ENCODE assay signal across 8 cellular contexts in the genomic region with DNA sequence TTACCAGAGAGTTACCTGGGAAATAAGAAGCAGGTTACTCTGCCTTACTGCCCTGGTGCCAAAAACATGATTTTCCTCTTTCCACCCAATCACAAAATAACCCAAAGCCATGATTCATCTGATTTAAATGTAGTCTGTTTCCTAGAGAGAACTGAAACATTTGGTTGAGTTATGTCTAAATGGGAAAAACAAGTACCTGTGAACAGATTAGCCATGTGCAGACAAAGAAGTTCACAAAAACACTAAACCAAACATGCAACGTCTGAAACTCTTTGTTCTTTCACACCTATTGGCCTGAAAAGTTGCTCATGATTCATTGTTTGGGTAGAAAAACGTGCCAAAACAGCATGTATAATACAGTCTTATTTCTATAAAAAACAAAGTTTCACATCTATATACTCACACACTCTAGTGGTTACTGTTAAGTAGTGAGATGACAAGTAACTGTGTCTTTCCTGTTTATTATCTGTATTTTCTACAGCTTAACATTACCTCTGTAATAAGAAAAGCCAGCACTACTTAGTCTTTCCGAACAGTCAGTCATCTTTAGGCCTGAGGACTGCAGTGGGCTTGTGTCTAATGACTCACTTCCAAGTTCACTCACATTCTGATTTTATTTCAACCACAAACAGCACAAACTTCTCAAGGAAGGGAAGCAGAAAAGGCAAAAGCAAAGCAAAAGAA. TPM values are rescaled to one million over a fixed set of nuclear protein-coding genes. Genes with fewer than 3 reads are reported as not detected.
A peak's percentile ranks its signal among the peaks of the same experiment; 100 is the strongest.
DNase-seq lines count a peak whose midpoint lies in the region; ATAC-seq and TF ChIP-seq lines count a peak whose summit lies in the region.

No MANE protein-coding gene starts in this region.

- H3K4me2 ChIP-seq in neuronal stem cell (ENCODE audit: insufficient read depth, low read length, poor library complexity, severe bottlenecking): no peak overlapping the region

- TF ChIP-seq CTCF in mesothelial cell of epicardium (IDR thresholded peaks at IDR 0.05; ENCODE audit: unreplicated experiment): no peak

- no peak overlapping the region for H2BK120ac ChIP-seq in neuronal stem cell (ENCODE audit: low read depth, low read length)

- no peak overlapping the region for H3K18ac ChIP-seq in neuronal stem cell (ENCODE audit: low read length)

- peak overlapping the region; percentile 77 for H3K4me3 Mint-ChIP-seq in activated T-helper 17 cell treated with anti-CD3 and anti-CD28 coated beads, Interleukin-2, amount 50 U/mL, for 72 hours
- no peak overlapping the region for H3K4me3 Mint-ChIP-seq in mesothelial cell of epicardium

- H3K9ac ChIP-seq in neuronal stem cell (ENCODE audit: low read depth, low read length, poor library complexity): no peak overlapping the region

- H2BK12ac ChIP-seq in neuronal stem cell (ENCODE audit: low read length): no peak overlapping the region

- H2BK15ac ChIP-seq in neuronal stem cell (ENCODE audit: low read length): no peak overlapping the region

- H3K9me3 ChIP-seq in neuronal stem cell (replicated peaks in 1 of 2; ENCODE audit: control insufficient read depth in 2 of 2, insufficient read depth in 1 of 2, low read depth in 1 of 2, low read length in 2 of 2): no peaks in the 10 kb centered on the region

- H3K23ac ChIP-seq in neuronal stem cell (ENCODE audit: low read depth, low read length, poor library complexity): no peak overlapping the region

- no peak overlapping the region for H3K14ac ChIP-seq in neuronal stem cell (ENCODE audit: low read length)

- H3K27ac Mint-ChIP-seq in activated T-helper 17 cell treated with anti-CD3 and anti-CD28 coated beads, Interleukin-2, amount 50 U/mL, for 72 hours: peak overlapping the region; percentile 98
- H3K27ac Mint-ChIP-seq in mesothelial cell of epicardium: peak overlapping the region; percentile 13

- H3K27me3 Mint-ChIP-seq in activated T-helper 17 cell treated with anti-CD3 and anti-CD28 coated beads, Interleukin-2, amount 50 U/mL, for 72 hours: no peaks in the 10 kb centered on the region
- no peaks in the 10 kb centered on the region for H3K27me3 Mint-ChIP-seq in mesothelial cell of epicardium (ENCODE audit: low read depth)

- H3K27ac ChIP-seq in neuronal stem cell (replicated peaks; ENCODE audit: low read length): no peak overlapping the region

- H3K27me3 ChIP-seq in neuronal stem cell (ENCODE audit: control insufficient read depth in 3 of 3, insufficient read depth in 3 of 3, low read depth in 1 of 3, low read length in 3 of 3) (no peaks in the 10 kb centered on the region), H7 (ENCODE audit: control insufficient read depth, insufficient read depth, low read length) (no peaks in the 10 kb centered on the region)

- no peak overlapping the region for H2AK5ac ChIP-seq in neuronal stem cell (ENCODE audit: low read depth, low read length)

- no peak overlapping the region for H3K4ac ChIP-seq in neuronal stem cell (ENCODE audit: low read length)

- no peak overlapping the region for H2BK5ac ChIP-seq in neuronal stem cell (ENCODE audit: low read length)

- H3K4me3 ChIP-seq in neuronal stem cell (ENCODE audit: low read length in 2 of 2) (no peak overlapping the region), H7 (ENCODE audit: insufficient read depth, low read depth, low read length) (no peak overlapping the region)

- ATAC-seq in GM18909 (IDR thresholded peaks at IDR 0.05; ENCODE audit: poor library complexity, unreplicated experiment): peak; percentile 83
- peak; percentile 61 for ATAC-seq in HG02798 (IDR thresholded peaks at IDR 0.05; ENCODE audit: poor library complexity, unreplicated experiment)
- ATAC-seq in activated T-helper 17 cell treated with anti-CD3 and anti-CD28 coated beads, Interleukin-2, amount 50 U/mL, for 72 hours (replicated peaks): peak; percentile 90

- H3K36me3 Mint-ChIP-seq in activated T-helper 17 cell treated with anti-CD3 and anti-CD28 coated beads, Interleukin-2, amount 50 U/mL, for 72 hours (ENCODE audit: low read depth): peaks cover 4% of the 10 kb centered on the region
- H3K36me3 Mint-ChIP-seq in mesothelial cell of epicardium: peaks cover 15% of the 10 kb centered on the region

- DNase-seq in mesothelial cell of epicardium (ENCODE audit: low spot score in 2 of 2, unreplicated experiment in 2 of 2) (no peak), neuronal stem cell (ENCODE audit: low spot score) (no peak), H7 (no peak), NCI-H2227 treated with DMSO at 0.1 percent for 48 hours (lab: John Stamatoyannopoulos, UW) (no peak), NCI-H510A treated with DMSO at 0.1 percent for 48 hours (lab: John Stamatoyannopoulos, UW) (no peak)

- H3K36me3 ChIP-seq in neuronal stem cell (replicated peaks in 1 of 2; ENCODE audit: control insufficient read depth in 2 of 2, insufficient read depth in 2 of 2, low read length in 2 of 2) (peaks cover 0 to 4% of the 10 kb centered on the region in 2 donors), H7 (replicated peaks; ENCODE audit: control insufficient read depth, insufficient read depth, low read length) (no peaks in the 10 kb centered on the region)

- H4K91ac ChIP-seq in neuronal stem cell (ENCODE audit: low read depth, low read length, poor library complexity): no peak overlapping the region

- no peaks in the 10 kb centered on the region for H3K9me3 Mint-ChIP-seq in activated T-helper 17 cell treated with anti-CD3 and anti-CD28 coated beads, Interleukin-2, amount 50 U/mL, for 72 hours
- H3K9me3 Mint-ChIP-seq in mesothelial cell of epicardium: no peaks in the 10 kb centered on the region

- no peaks in the 10 kb centered on the region for H3K79me1 ChIP-seq in neuronal stem cell (ENCODE audit: low read depth, low read length)

- H4K8ac ChIP-seq in neuronal stem cell (ENCODE audit: low read depth, low read length): no peak overlapping the region

- H3K4me1 ChIP-seq in neuronal stem cell (ENCODE audit: control insufficient read depth in 2 of 2, insufficient read depth in 1 of 2, low read depth in 1 of 2, low read length in 2 of 2): peaks cover 12 to 14% of the 10 kb centered on the region in 2 donors

- no peak overlapping the region for H2AFZ ChIP-seq in neuronal stem cell (ENCODE audit: low read length)

- WGBS in neuronal stem cell (ENCODE audit: extremely low coverage in 2 of 2, insufficient read length in 2 of 2, insufficient replicate concordance in 1 of 2), 2 donors: no CpG with 5 or more reads among the region's 3 CpGs

- peaks cover 16% of the 10 kb centered on the region for H3K4me1 Mint-ChIP-seq in activated T-helper 17 cell treated with anti-CD3 and anti-CD28 coated beads, Interleukin-2, amount 50 U/mL, for 72 hours
- H3K4me1 Mint-ChIP-seq in mesothelial cell of epicardium: peaks cover 25% of the 10 kb centered on the region

RNA-seq across cellular contexts. Expression of a gene that starts 30.1 kb away (rescaled TPM):
- total RNA-seq in activated T-helper 17 cell treated with anti-CD3 and anti-CD28 coated beads, Interleukin-2, amount 50 U/mL, for 72 hours: 1 to 10 TPM; 5.7 to 7.0 TPM
- total RNA-seq in mesothelial cell of epicardium: 18.8 to 20.7 TPM (median 19.1 TPM) in 3 replicates
- polyA plus RNA-seq in neuronal stem cell (2013, experiment 1 of 2): 5.8 TPM
- polyA plus RNA-seq in neuronal stem cell (2013, experiment 2 of 2): 5.7 TPM
- 16.8 and 26.8 TPM in 2 replicates for total RNA-seq in H7 (2014; rRNA removed; shearing (Covaris generic))
